12 cellular contexts compared by ENCODE assay signal in the genomic region with DNA sequence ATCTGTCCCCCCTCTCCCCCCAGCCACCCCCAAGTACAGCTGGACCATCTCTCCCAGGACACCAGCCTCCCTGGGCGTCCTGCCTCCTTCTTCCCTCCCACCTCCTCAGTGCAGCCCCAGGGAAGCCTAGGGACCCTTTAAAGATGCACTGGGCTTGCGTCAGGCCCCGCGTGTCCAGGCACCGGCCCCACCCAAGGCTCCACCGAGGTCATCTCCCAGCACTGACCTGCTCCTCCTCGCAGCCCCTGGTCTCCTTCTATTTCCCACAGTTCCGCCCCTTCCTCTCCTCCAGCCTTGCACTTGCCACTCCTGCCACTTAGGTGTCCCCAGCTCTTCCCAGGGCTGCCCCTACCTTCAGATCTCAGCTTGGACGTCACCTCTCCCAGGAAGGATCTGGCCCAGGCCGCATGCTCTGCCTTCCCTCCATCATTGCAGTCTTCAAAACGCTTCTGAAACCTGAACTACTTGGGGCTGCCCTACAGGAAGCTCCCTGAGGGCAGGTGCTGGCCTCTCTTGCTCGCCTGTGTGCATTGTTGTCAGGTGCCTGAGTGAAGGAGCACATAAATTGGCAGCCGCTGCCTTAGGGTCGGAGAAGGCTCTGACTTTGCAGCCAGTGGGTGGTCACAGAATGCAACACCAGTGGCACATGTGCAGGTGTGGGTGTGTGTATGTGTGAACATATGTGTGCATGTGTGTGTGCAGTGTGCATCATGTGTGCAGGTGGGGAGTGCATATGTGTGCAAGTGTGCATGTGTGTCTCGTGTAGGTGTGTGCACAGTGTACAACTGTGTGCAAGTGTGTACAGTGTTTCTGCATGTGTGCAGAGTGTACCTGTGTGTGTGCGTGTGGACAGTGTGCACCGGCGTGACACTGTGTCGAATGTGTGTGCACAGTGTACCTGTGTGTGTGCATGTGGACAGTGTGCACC.
DNase-seq lines count a peak whose midpoint lies in the region; ATAC-seq, FAIRE-seq and TF ChIP-seq lines count a peak whose summit lies in the region.
"Had no signal": no experiment of that assay in that cellular context is flagged by ENCODE, and none has a peak within 500 bp of the region (broad histone marks: within the 10 kb centered on the region; RNA-seq: fewer than 3 reads in every experiment).

No MANE protein-coding gene starts in this region.

- H3K27ac ChIP-seq in A549 (peak overlapping the region; percentile 78 to 98; a peak in 5 of 6 replicates), psoas muscle (no peak overlapping the region)

- H3K27me3 ChIP-seq in H7 (ENCODE audit: control insufficient read depth, insufficient read depth, low read length) = no peaks in the 10 kb centered on the region; the same call in 1 of the 2 replicates
- no peaks in the 10 kb centered on the region for H3K27me3 ChIP-seq in psoas muscle (ENCODE audit: insufficient read depth in 3 of 3, low read length in 2 of 3)

- H3K4me3 ChIP-seq in A549 (no peak overlapping the region), H7 (ENCODE audit: insufficient read depth, low read depth, low read length) (no peak overlapping the region), psoas muscle (no peak overlapping the region)

- intact Hi-C loops in psoas muscle (cut with DNase I) = no loop called here

- H3K36me3 Mint-ChIP-seq in brain (no peaks in the 10 kb centered on the region), neural crest cell (ENCODE audit: low read depth) (no peaks in the 10 kb centered on the region)
- H3K36me3 Mint-ChIP-seq: CD8-positive, alpha-beta memory T cell had no signal

- CTCF ChIA-PET in A549 (lab: Yijun Ruan, JAX) (interaction anchor here (0.7 to 1.0 kb wide), 2 partner anchors 15 to 125 kb away, joined by 4 read pairs; no protein-coding TSS in a partner anchor), HEK293T (lab: Yijun Ruan, JAX) (no interaction called here)

- H3K9me3 ChIP-seq in A549 (no peaks in the 10 kb centered on the region), psoas muscle (no peaks in the 10 kb centered on the region)

- peak overlapping the region; percentile 57 to 95 (median 70) for H3K27ac Mint-ChIP-seq in brain
- H3K27ac Mint-ChIP-seq in neural crest cell (ENCODE audit: unreplicated experiment) = peak overlapping the region; percentile 81

- peaks cover 84% of the 10 kb centered on the region for H3K4me1 Mint-ChIP-seq in brain
- peaks cover 75% of the 10 kb centered on the region for H3K4me1 Mint-ChIP-seq in neural crest cell

- no peak for TF ChIP-seq CTCF in A549 (IDR thresholded peaks at IDR 0.05)
- no peak for TF ChIP-seq CTCF in brain (conservative IDR thresholded peaks at IDR 0.05)
- TF ChIP-seq CTCF in neural crest cell (conservative IDR thresholded peaks at IDR 0.05) = no peak
- TF ChIP-seq CTCF in psoas muscle (IDR thresholded peaks at IDR 0.05) = no peak

- FAIRE-seq in A549 (lab: Jason Lieb, UNC) = no peak

- ATAC-seq in A549 (no peak), psoas muscle (no peak)

- no peak for TF ChIP-seq EP300 in A549 (IDR thresholded peaks at IDR 0.05)

- POLR2A ChIA-PET in A549 (lab: Yijun Ruan, JAX) = interaction anchor here (1.8 kb wide), 1 partner anchor 15 kb away, joined by 7 read pairs; no protein-coding TSS in a partner anchor
- POLR2A ChIA-PET in HEK293T (lab: Yijun Ruan, JAX) = interaction anchor here (0.6 to 1.4 kb wide), 2 partner anchors 21 to 336 kb away, joined by 3 read pairs; no protein-coding TSS in a partner anchor

- H3K36me3 ChIP-seq in H7 (replicated peaks; ENCODE audit: control insufficient read depth, insufficient read depth, low read length) = no peaks in the 10 kb centered on the region
- H3K36me3 ChIP-seq in psoas muscle (ENCODE audit: insufficient read depth in 1 of 2, low read depth in 1 of 2) = no peaks in the 10 kb centered on the region

- H3K4me2 ChIP-seq in A549 = no peak overlapping the region

- TF ChIP-seq RAD21 in A549 (conservative IDR thresholded peaks at IDR 0.05 in 1 of 2, IDR thresholded peaks at IDR 0.05 in 1 of 2) = no peak

- H3K9me3 Mint-ChIP-seq in brain = peaks cover 0 to 4% (median 0%) of the 10 kb centered on the region in 5 experiments
- H3K9me3 Mint-ChIP-seq in neural crest cell = no peaks in the 10 kb centered on the region
- H3K9me3 Mint-ChIP-seq: CD8-positive, alpha-beta memory T cell had no signal

- 89% methylated on average over 17 of the region's 19 CpGs for WGBS in A549 (ENCODE audit: missing lambda C conversion rate)
- 83 to 90% (median 89%) methylated on average over 19 of the region's 19 CpGs for WGBS in psoas muscle, 3 donors

- no peak for TF ChIP-seq POLR2A in A549 (IDR thresholded peaks at IDR 0.05; ENCODE audit: low read length)

- DNase-seq in A549 (ENCODE audit: low read depth in 1 of 2, low spot score in 1 of 2) = no peak
- peak; percentile 48 for DNase-seq in H7
- DNase-seq in neural crest cell (ENCODE audit: low read depth, low spot score) = no peak
- no peak for DNase-seq in HEK293T (ENCODE audit: extremely low spot score)
- no peak for DNase-seq in psoas muscle
- no peak for DNase-seq in NCI-H187 treated with DMSO at 0.1 percent for 48 hours (lab: John Stamatoyannopoulos, UW)
- no peak for DNase-seq in activated naive CD4-positive, alpha-beta T cell treated with anti-CD3 and anti-CD28 coated beads, Interleukin-2, amount 50 U/mL, for 16 hours
- DNase-seq: CD8-positive, alpha-beta memory T cell; NCI-H2029; NCI-H2171 treated with DMSO at 0.1 percent for 48 hours; NCI-H82 had no signal

- peaks cover 4% of the 10 kb centered on the region for H3K27me3 Mint-ChIP-seq in brain
- H3K27me3 Mint-ChIP-seq in neural crest cell (ENCODE audit: low read depth) = no peaks in the 10 kb centered on the region
- H3K27me3 Mint-ChIP-seq: CD8-positive, alpha-beta memory T cell had no signal

- H3K4me3 Mint-ChIP-seq in brain = peak overlapping the region in 1 of 5 experiments; percentile 20
- H3K4me3 Mint-ChIP-seq in neural crest cell = no peak overlapping the region
- H3K4me3 Mint-ChIP-seq: CD8-positive, alpha-beta memory T cell had no signal

- H3K4me1 ChIP-seq in A549 (peaks cover 66% of the 10 kb centered on the region), psoas muscle (peaks cover 4% of the 10 kb centered on the region)

TF ChIP-seq in A549, 52 proteins besides CTCF, POLR2A, EP300 and RAD21:
- TF ChIP-seq RCOR1 (IDR thresholded peaks at IDR 0.05; ENCODE audit: low read depth, low read length) (no peak), TFCP2L1 (CRISPR knock-in tag; IDR thresholded peaks at IDR 0.05) (no peak)

TF ChIP-seq in HEK293T, 16 proteins besides CTCF, POLR2A, EP300 and RAD21:
- TF ChIP-seq FOXK2 (IDR thresholded peaks at IDR 0.05) (no peak), FOXA1 (IDR thresholded peaks at IDR 0.05) (no peak), BHLHE40 (IDR thresholded peaks at IDR 0.05; ENCODE audit: borderline replicate concordance) (no peak), ELF4 (IDR thresholded peaks at IDR 0.05) (no peak), FOXM1 (IDR thresholded peaks at IDR 0.05; ENCODE audit: borderline replicate concordance) (no peak), ZNF384 (IDR thresholded peaks at IDR 0.05) (no peak), SP1 (IDR thresholded peaks at IDR 0.05) (no peak), LEF1 (IDR thresholded peaks at IDR 0.05; ENCODE audit: borderline replicate concordance) (no peak), L3MBTL2 (conservative IDR thresholded peaks at IDR 0.05) (no peak), TARDBP (IDR thresholded peaks at IDR 0.05) (no peak), NFRKB (IDR thresholded peaks at IDR 0.05) (no peak), SUZ12 (IDR thresholded peaks at IDR 0.05) (no peak), HDGF (IDR thresholded peaks at IDR 0.05; ENCODE audit: borderline replicate concordance) (no peak)
